13 cellular contexts compared by ENCODE assay signal in genomic region chr14:63933110-63933509, GRCh38.
DNase-seq lines count a peak whose midpoint lies in the region; ATAC-seq and TF ChIP-seq lines count a peak whose summit lies in the region.
"Had no signal": no experiment of that assay in that cellular context is flagged by ENCODE, and none has a peak within 500 bp of the region (broad histone marks: within the 10 kb centered on the region; RNA-seq: fewer than 3 reads in every experiment).

No MANE protein-coding gene starts in this region.

- peak overlapping the region; percentile 2 for H3K27ac Mint-ChIP-seq in activated naive CD4-positive, alpha-beta T cell treated with anti-CD3 and anti-CD28 coated beads for 36 hours
- H3K27ac Mint-ChIP-seq: stimulated activated memory B cell treated with anti-CD40 and anti-IgM and Interleukin-4, amounts not matched to agents 10 μg/mL and 1 μg/mL and 100 μg/mL, for 72 hours had no signal

- peak; percentile 8 for DNase-seq in activated naive CD4-positive, alpha-beta T cell treated with anti-CD3 and anti-CD28 coated beads for 36 hours
- no peak for DNase-seq in activated naive CD4-positive, alpha-beta T cell (lab: John Stamatoyannopoulos, UW)
- DNase-seq in OCI-M1 (lab: John Stamatoyannopoulos, UW) = peak; percentile 12
- no peak for DNase-seq in epithelial cell of proximal tubule (ENCODE audit: low read depth)
- no peak for DNase-seq in tibial nerve (ENCODE audit: low spot score in 2 of 2)
- DNase-seq in H4 (ENCODE audit: low spot score) = no peak
- DNase-seq in T1000 (lab: John Stamatoyannopoulos, UW) = no peak
- DNase-seq: aorta, lower lobe of right lung, NCI-H526 treated with DMSO at 0.1 percent for 48 hours had no signal

- TF ChIP-seq POLR2A in tibial nerve (IDR thresholded peaks at IDR 0.05) = no peak

- TF ChIP-seq CTCF in epithelial cell of proximal tubule (conservative IDR thresholded peaks at IDR 0.05; ENCODE audit: low read depth, low read length) (no peak), tibial nerve (IDR thresholded peaks at IDR 0.05) (no peak)

- H3K4me3 ChIP-seq in epithelial cell of proximal tubule (ENCODE audit: low read depth, low read length) (peak overlapping the region; percentile 39), tibial nerve (no peak overlapping the region)
- H3K4me3 ChIP-seq: lower lobe of right lung, smooth muscle cell had no signal

- 87 to 89% methylated on average over 3 of the region's 3 CpGs for WGBS in tibial nerve, 2 donors

- H3K4me1 Mint-ChIP-seq in activated naive CD4-positive, alpha-beta T cell treated with anti-CD3 and anti-CD28 coated beads for 36 hours (ENCODE audit: low read depth) = peaks cover 19% of the 10 kb centered on the region

- no peak for TF ChIP-seq EP300 in tibial nerve (IDR thresholded peaks at IDR 0.05)

- no peaks in the 10 kb centered on the region for H3K27me3 ChIP-seq in tibial nerve

- H3K9me3 Mint-ChIP-seq in activated naive CD4-positive, alpha-beta T cell treated with anti-CD3 and anti-CD28 coated beads for 36 hours = no peaks in the 10 kb centered on the region
- H3K9me3 Mint-ChIP-seq: stimulated activated memory B cell treated with anti-CD40 and anti-IgM and Interleukin-4, amounts not matched to agents 10 μg/mL and 1 μg/mL and 100 μg/mL, for 72 hours had no signal

- H3K4me1 ChIP-seq in tibial nerve = peaks cover 0 to 32% (median 5%) of the 10 kb centered on the region in 4 donors
- H3K4me1 ChIP-seq: lower lobe of right lung had no signal

- no peak for ATAC-seq in GM18861 (IDR thresholded peaks at IDR 0.05; ENCODE audit: unreplicated experiment)
- ATAC-seq: stimulated activated memory B cell treated with anti-CD40 and anti-IgM and Interleukin-4, amounts not matched to agents 10 μg/mL and 1 μg/mL and 100 μg/mL, for 72 hours had no signal

- H3K4me3 Mint-ChIP-seq in activated naive CD4-positive, alpha-beta T cell treated with anti-CD3 and anti-CD28 coated beads for 36 hours = no peak overlapping the region
- H3K4me3 Mint-ChIP-seq: stimulated activated memory B cell treated with anti-CD40 and anti-IgM and Interleukin-4, amounts not matched to agents 10 μg/mL and 1 μg/mL and 100 μg/mL, for 72 hours had no signal

- intact Hi-C loops in activated naive CD4-positive, alpha-beta T cell treated with anti-CD3 and anti-CD28 coated beads for 36 hours (cut with micrococcal nuclease) = loop anchor here (1.0 to 2.0 kb wide), 3 partner anchors 23 to 80 kb away; partner anchors contain the start of gene SYNE2

- peaks cover 2% of the 10 kb centered on the region for H3K36me3 Mint-ChIP-seq in activated naive CD4-positive, alpha-beta T cell treated with anti-CD3 and anti-CD28 coated beads for 36 hours (ENCODE audit: low read depth)
- H3K36me3 Mint-ChIP-seq: stimulated activated memory B cell treated with anti-CD40 and anti-IgM and Interleukin-4, amounts not matched to agents 10 μg/mL and 1 μg/mL and 100 μg/mL, for 72 hours had no signal

- H3K36me3 ChIP-seq in tibial nerve = no peaks in the 10 kb centered on the region
- H3K36me3 ChIP-seq: lower lobe of right lung had no signal

- no peaks in the 10 kb centered on the region for H3K9me3 ChIP-seq in tibial nerve
- H3K9me3 ChIP-seq: lower lobe of right lung had no signal

- no peaks in the 10 kb centered on the region for H3K27me3 Mint-ChIP-seq in activated naive CD4-positive, alpha-beta T cell treated with anti-CD3 and anti-CD28 coated beads for 36 hours (ENCODE audit: low read depth)
- H3K27me3 Mint-ChIP-seq: stimulated activated memory B cell treated with anti-CD40 and anti-IgM and Interleukin-4, amounts not matched to agents 10 μg/mL and 1 μg/mL and 100 μg/mL, for 72 hours had no signal

- CTCF ChIA-PET in activated naive CD4-positive, alpha-beta T cell treated with anti-CD3 and anti-CD28 coated beads for 36 hours (lab: Charles Lee) = interaction anchor here (0.5 to 0.9 kb wide), 4 partner anchors 10 to 81 kb away, joined by 3 to 5 read pairs (median 4); partner anchors contain the start of gene SYNE2

- peak overlapping the region in 3 of 4 donors; percentile 11 to 64 (median 62) for H3K27ac ChIP-seq in tibial nerve
- H3K27ac ChIP-seq: lower lobe of right lung had no signal

Comparison
In these comparisons a context has a peak if more than half of its experiments do, and no peak if none do; other contexts are left out.
1. DNase-seq: peak in activated naive CD4-positive, alpha-beta T cell treated with anti-CD3 and anti-CD28 coated beads for 36 hours (single experiment) and OCI-M1 (single experiment); none in activated naive CD4-positive, alpha-beta T cell (0 of 4), epithelial cell of proximal tubule (single experiment), tibial nerve (0 of 2), H4 (single experiment) and T1000 (single experiment).